ENCODE assay signal across 15 cellular contexts in the genomic region with DNA sequence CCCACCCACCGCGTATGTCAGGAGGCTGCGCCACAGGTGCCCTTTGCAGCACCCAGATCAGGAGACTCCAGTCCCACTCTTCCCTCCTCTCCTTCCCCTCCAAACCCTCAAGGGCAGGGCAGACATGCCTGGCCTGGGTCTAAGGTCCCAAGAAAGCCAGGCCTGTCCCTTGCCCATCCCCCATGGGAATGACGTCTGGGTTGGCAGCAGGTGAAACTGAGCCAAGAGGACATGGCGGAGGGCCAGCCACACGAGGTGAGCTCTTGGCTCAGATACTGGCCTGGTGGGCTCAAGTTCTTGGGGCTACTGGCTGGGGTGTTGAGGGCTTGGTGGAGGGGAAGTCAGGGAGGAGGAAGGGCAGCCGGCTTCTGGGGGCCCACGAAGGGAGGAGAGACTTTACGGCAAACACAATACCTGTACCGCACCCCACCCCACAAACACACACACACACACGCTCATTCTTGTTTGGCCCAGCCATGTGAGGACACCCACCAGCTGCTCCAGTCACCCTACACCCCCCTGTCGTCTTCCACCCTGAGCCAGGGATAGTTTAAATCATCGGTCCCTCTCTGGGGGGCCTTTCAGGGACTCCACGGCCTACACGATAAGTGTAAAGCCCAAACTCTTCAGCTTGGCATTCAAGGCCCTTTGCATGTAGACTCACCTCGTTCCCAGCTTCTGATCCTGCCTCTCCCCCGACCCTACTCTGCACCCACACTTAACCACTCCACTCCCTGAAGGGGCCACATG. TPM values are rescaled to one million over a fixed set of nuclear protein-coding genes. Genes with fewer than 3 reads are reported as not detected.
DNase-seq lines count a peak whose midpoint lies in the region; ATAC-seq and TF ChIP-seq lines count a peak whose summit lies in the region.
"Had no signal": no experiment of that assay in that cellular context is flagged by ENCODE, and none has a peak within 500 bp of the region (broad histone marks: within the 10 kb centered on the region; RNA-seq: fewer than 3 reads in every experiment).

No MANE protein-coding gene starts in this region.

- H3K27me3 ChIP-seq in thyroid gland: no peaks in the 10 kb centered on the region
- H3K27me3 ChIP-seq: spleen had no signal

- CTCF ChIA-PET in WTC11 (lab: Charles Lee): interaction anchor here (1.6 kb wide), 1 partner anchor 33 kb away, joined by 10 read pairs; no protein-coding TSS in a partner anchor

- no peak for TF ChIP-seq POLR2A in thyroid gland (IDR thresholded peaks at IDR 0.05)

- H3K4me3 Mint-ChIP-seq in WTC11: no peak overlapping the region
- H3K4me3 Mint-ChIP-seq in activated naive CD8-positive, alpha-beta T cell treated with anti-CD3 and anti-CD28 coated beads for 36 hours: no peak overlapping the region
- H3K4me3 Mint-ChIP-seq: activated naive CD8-positive, alpha-beta T cell treated with anti-CD3 and anti-CD28 coated beads, Interleukin-2, amount 50 U/mL, for 24 hours; central memory CD8-positive, alpha-beta T cell had no signal

- no peaks in the 10 kb centered on the region for H3K36me3 Mint-ChIP-seq in WTC11
- no peaks in the 10 kb centered on the region for H3K36me3 Mint-ChIP-seq in activated naive CD8-positive, alpha-beta T cell treated with anti-CD3 and anti-CD28 coated beads for 36 hours

- H3K36me3 ChIP-seq in thyroid gland: no peaks in the 10 kb centered on the region
- H3K36me3 ChIP-seq: spleen, WERI-Rb-1 had no signal

- DNase-seq in activated CD8-positive, alpha-beta memory T cell treated with anti-CD3 and anti-CD28 coated beads, Interleukin-2, amount 50 U/mL, for 48 hours: peak; percentile 36
- DNase-seq in activated CD8-positive, alpha-beta memory T cell treated with anti-CD3 and anti-CD28 coated beads, Interleukin-2, amount 50 U/mL, for 4 hours: no peak
- peak; percentile 8 for DNase-seq in WTC11 (ENCODE audit: low spot score)
- DNase-seq in iPS-NIHi11 (ENCODE audit: low spot score): peak; percentile 7
- DNase-seq in thyroid gland: peak; percentile 96
- DNase-seq in sciatic nerve (ENCODE audit: low spot score): no peak
- no peak for DNase-seq in activated naive CD8-positive, alpha-beta T cell treated with anti-CD3 and anti-CD28 coated beads for 36 hours
- no peak for DNase-seq in NCI-H1694 treated with DMSO at 0.1 percent for 48 hours (lab: John Stamatoyannopoulos, UW)
- DNase-seq: activated naive CD8-positive, alpha-beta T cell treated with anti-CD3 and anti-CD28 coated beads, Interleukin-2, amount 50 U/mL, for 24 hours; Karpas-422; NCI-H524 treated with DMSO at 0.1 percent for 48 hours; spleen; WERI-Rb-1 had no signal

- peaks cover 17% of the 10 kb centered on the region for H3K4me1 Mint-ChIP-seq in WTC11
- H3K4me1 Mint-ChIP-seq in activated naive CD8-positive, alpha-beta T cell treated with anti-CD3 and anti-CD28 coated beads for 36 hours: no peaks in the 10 kb centered on the region
- H3K4me1 Mint-ChIP-seq: activated naive CD8-positive, alpha-beta T cell treated with anti-CD3 and anti-CD28 coated beads, Interleukin-2, amount 50 U/mL, for 24 hours; central memory CD8-positive, alpha-beta T cell had no signal

- POLR2A ChIA-PET in WTC11 (lab: Charles Lee): no interaction called here

- no peaks in the 10 kb centered on the region for H3K9me3 ChIP-seq in thyroid gland
- H3K9me3 ChIP-seq: spleen had no signal

- no peak for TF ChIP-seq CTCF in WTC11 (IDR thresholded peaks at IDR 0.05)
- no peak for TF ChIP-seq CTCF in thyroid gland (IDR thresholded peaks at IDR 0.05)

- no peaks in the 10 kb centered on the region for H3K9me3 Mint-ChIP-seq in WTC11
- H3K9me3 Mint-ChIP-seq in activated naive CD8-positive, alpha-beta T cell treated with anti-CD3 and anti-CD28 coated beads for 36 hours: no peaks in the 10 kb centered on the region
- H3K9me3 Mint-ChIP-seq: activated naive CD8-positive, alpha-beta T cell treated with anti-CD3 and anti-CD28 coated beads, Interleukin-2, amount 50 U/mL, for 24 hours; central memory CD8-positive, alpha-beta T cell had no signal

- ATAC-seq in WTC11 (no peak), sciatic nerve (no peak)
- ATAC-seq: activated naive CD8-positive, alpha-beta T cell treated with anti-CD3 and anti-CD28 coated beads, Interleukin-2, amount 50 U/mL, for 24 hours had no signal

- no peak overlapping the region for H3K27ac Mint-ChIP-seq in WTC11
- no peak overlapping the region for H3K27ac Mint-ChIP-seq in activated naive CD8-positive, alpha-beta T cell treated with anti-CD3 and anti-CD28 coated beads for 36 hours
- H3K27ac Mint-ChIP-seq: activated naive CD8-positive, alpha-beta T cell treated with anti-CD3 and anti-CD28 coated beads, Interleukin-2, amount 50 U/mL, for 24 hours had no signal

- peaks cover 27 to 60% of the 10 kb centered on the region in 2 donors for H3K4me1 ChIP-seq in thyroid gland
- H3K4me1 ChIP-seq: spleen had no signal

- intact Hi-C loops in thyroid gland (cut with DNase I) (no loop called here), sciatic nerve (cut with DNase I) (no loop called here)

- peaks cover 2% of the 10 kb centered on the region; the same call in 1 of the 2 replicates for H3K27me3 Mint-ChIP-seq in WTC11 (ENCODE audit: low read depth)
- no peaks in the 10 kb centered on the region for H3K27me3 Mint-ChIP-seq in activated naive CD8-positive, alpha-beta T cell treated with anti-CD3 and anti-CD28 coated beads for 36 hours
- H3K27me3 Mint-ChIP-seq: activated naive CD8-positive, alpha-beta T cell treated with anti-CD3 and anti-CD28 coated beads, Interleukin-2, amount 50 U/mL, for 24 hours; central memory CD8-positive, alpha-beta T cell had no signal

- peak overlapping the region; percentile 42 to 76 (median 52) for H3K27ac ChIP-seq in thyroid gland
- H3K27ac ChIP-seq: spleen, WERI-Rb-1 had no signal

- no peak overlapping the region for H3K4me3 ChIP-seq in thyroid gland (replicated peaks in 1 of 3)
- H3K4me3 ChIP-seq: spleen had no signal

- WGBS in thyroid gland, 2 donors: 50 to 60% methylated on average over 15 to 17 of the region's 17 CpGs

TF ChIP-seq in WTC11, 78 proteins besides CTCF, POLR2A, EP300 and RAD21:
- TF ChIP-seq RELA (CRISPR knock-in tag; IDR thresholded peaks at IDR 0.05; ENCODE audit: borderline replicate concordance) (no peak), RORB (CRISPR knock-in tag; IDR thresholded peaks at IDR 0.05) (no peak), ZNF423 (CRISPR knock-in tag; IDR thresholded peaks at IDR 0.05) (no peak), FOXK1 (CRISPR knock-in tag; IDR thresholded peaks at IDR 0.05) (no peak), PRRX2 (CRISPR knock-in tag; IDR thresholded peaks at IDR 0.05) (no peak), CREM (CRISPR knock-in tag; IDR thresholded peaks at IDR 0.05) (no peak)
- TF ChIP-seq, protein P1, sequence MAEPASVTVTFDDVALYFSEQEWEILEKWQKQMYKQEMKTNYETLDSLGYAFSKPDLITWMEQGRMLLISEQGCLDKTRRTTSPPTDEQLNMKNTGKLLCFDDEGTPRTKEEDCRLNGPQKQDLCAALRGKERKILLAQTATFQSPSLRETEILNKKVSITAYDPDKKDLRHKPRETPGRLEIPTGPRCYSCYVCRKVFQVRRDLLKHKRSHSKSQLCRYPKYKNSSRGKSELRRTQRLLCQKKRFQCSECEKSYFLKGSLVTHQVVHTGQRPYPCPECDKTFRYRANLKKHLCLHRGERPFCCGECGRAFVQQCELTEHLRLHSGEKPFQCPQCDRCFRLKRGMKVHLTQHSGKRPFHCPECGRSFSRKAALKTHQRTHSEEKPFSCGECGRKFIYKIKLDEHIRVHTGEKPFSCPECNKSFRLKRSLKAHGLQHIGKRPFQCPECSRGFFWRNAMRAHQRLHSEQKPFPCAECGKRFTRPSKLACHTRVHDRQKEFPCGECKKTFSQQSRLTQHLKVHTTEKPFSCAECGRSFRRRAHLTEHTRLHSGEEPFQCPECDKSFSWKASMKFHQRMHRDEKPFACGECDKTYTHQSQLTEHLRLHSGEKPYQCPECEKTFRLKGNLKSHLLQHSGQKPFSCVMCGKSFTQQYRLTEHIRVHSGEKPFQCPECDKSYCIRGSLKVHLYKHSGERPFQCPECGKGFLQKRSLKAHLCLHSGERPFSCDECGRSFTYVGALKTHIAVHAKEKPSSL (CRISPR knock-in tag; conservative IDR thresholded peaks at IDR 0.05): no peak
- TF ChIP-seq, protein P2, sequence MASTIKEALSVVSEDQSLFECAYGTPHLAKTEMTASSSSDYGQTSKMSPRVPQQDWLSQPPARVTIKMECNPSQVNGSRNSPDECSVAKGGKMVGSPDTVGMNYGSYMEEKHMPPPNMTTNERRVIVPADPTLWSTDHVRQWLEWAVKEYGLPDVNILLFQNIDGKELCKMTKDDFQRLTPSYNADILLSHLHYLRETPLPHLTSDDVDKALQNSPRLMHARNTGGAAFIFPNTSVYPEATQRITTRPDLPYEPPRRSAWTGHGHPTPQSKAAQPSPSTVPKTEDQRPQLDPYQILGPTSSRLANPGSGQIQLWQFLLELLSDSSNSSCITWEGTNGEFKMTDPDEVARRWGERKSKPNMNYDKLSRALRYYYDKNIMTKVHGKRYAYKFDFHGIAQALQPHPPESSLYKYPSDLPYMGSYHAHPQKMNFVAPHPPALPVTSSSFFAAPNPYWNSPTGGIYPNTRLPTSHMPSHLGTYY (CRISPR knock-in tag; IDR thresholded peaks at IDR 0.05): no peak
- TF ChIP-seq, protein P3, sequence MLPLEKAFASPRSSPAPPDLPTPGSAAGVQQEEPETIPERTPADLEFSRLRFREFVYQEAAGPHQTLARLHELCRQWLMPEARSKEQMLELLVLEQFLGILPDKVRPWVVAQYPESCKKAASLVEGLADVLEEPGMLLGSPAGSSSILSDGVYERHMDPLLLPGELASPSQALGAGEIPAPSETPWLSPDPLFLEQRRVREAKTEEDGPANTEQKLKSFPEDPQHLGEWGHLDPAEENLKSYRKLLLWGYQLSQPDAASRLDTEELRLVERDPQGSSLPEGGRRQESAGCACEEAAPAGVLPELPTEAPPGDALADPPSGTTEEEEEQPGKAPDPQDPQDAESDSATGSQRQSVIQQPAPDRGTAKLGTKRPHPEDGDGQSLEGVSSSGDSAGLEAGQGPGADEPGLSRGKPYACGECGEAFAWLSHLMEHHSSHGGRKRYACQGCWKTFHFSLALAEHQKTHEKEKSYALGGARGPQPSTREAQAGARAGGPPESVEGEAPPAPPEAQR (CRISPR knock-in tag; IDR thresholded peaks at IDR 0.05): no peak

RNA-seq across cellular contexts. Expression of a gene that starts 24.1 kb away (rescaled TPM):
- total RNA-seq in WTC11 (2021) (4.2 to 5.4 TPM (median 4.5 TPM) in 3 replicates), thyroid gland (100 to 1,000 TPM; 169 to 316 (median 229) TPM), sciatic nerve (703 TPM)
- 1 to 10 TPM in 1 of 2 experiments, under 1 TPM in 1; 0.89 to 1.4 TPM for total RNA-seq in activated naive CD8-positive, alpha-beta T cell treated with anti-CD3 and anti-CD28 coated beads for 36 hours

RNA-seq across cellular contexts. Expression of a gene that starts 42.2 kb away (rescaled TPM):
- 0.31 to 0.64 TPM (median 0.57 TPM) in 3 replicates for total RNA-seq in WTC11 (2021)
- total RNA-seq in thyroid gland: not detected
- total RNA-seq in sciatic nerve: 0.36 TPM
- 1 to 10 TPM; 1.6 to 2.0 TPM for total RNA-seq in activated naive CD8-positive, alpha-beta T cell treated with anti-CD3 and anti-CD28 coated beads for 36 hours
- total RNA-seq: endothelial cell of umbilical vein had no signal

Comparison
In these comparisons a context has a peak if more than half of its experiments do, and no peak if none do; other contexts are left out.
1. DNase-seq: peak in activated CD8-positive, alpha-beta memory T cell treated with anti-CD3 and anti-CD28 coated beads, Interleukin-2, amount 50 U/mL, for 48 hours (single experiment), WTC11 (single experiment), iPS-NIHi11 (single experiment) and thyroid gland (2 of 2); none in activated CD8-positive, alpha-beta memory T cell treated with anti-CD3 and anti-CD28 coated beads, Interleukin-2, amount 50 U/mL, for 4 hours (single experiment), sciatic nerve (single experiment), activated naive CD8-positive, alpha-beta T cell treated with anti-CD3 and anti-CD28 coated beads for 36 hours (single experiment) and NCI-H1694 treated with DMSO at 0.1 percent for 48 hours (single experiment).
2. RNA of a gene that starts 24.1 kb away (total RNA-seq): 703 TPM in sciatic nerve (single experiment) and 169 to 316 TPM in thyroid gland; 4.2 to 5.4 TPM in WTC11 and 0.89 to 1.4 TPM in activated naive CD8-positive, alpha-beta T cell treated with anti-CD3 and anti-CD28 coated beads for 36 hours; every median in the first group is over 10 times any median in the second.